ENCODE assay signal across 8 cellular contexts in genomic region chr22:30667092-30667485, GRCh38. TPM values are rescaled to one million over a fixed set of nuclear protein-coding genes. Genes with fewer than 3 reads are reported as not detected.
DNase-seq lines count a peak whose midpoint lies in the region; ATAC-seq and TF ChIP-seq lines count a peak whose summit lies in the region.

No MANE protein-coding gene starts in this region.

- H3K4me2 ChIP-seq in osteoblast (ENCODE audit: insufficient read depth, low read length) = peak overlapping the region; percentile 95

- H2AFZ ChIP-seq in osteoblast (ENCODE audit: low read length) = peak overlapping the region; percentile 99

- H3K27ac ChIP-seq in Peyer's patch (peak overlapping the region; percentile 71 to 96 (median 81)), endodermal cell (ENCODE audit: low read depth, low read length) (no peak overlapping the region), osteoblast (ENCODE audit: low read depth, low read length) (peak overlapping the region; percentile 60)

- H3K4me3 ChIP-seq in Peyer's patch = peak overlapping the region; percentile 57 to 79 (median 70)
- peak overlapping the region; percentile 85 for H3K4me3 ChIP-seq in endodermal cell (ENCODE audit: low read length)
- H3K4me3 ChIP-seq in osteoblast (ENCODE audit: insufficient read depth, low read length) = peak overlapping the region; percentile 93

- H3K27me3 ChIP-seq in Peyer's patch (no peaks in the 10 kb centered on the region), endodermal cell (ENCODE audit: control insufficient read depth, insufficient read depth, low read length, poor library complexity, severe bottlenecking) (peaks cover 14% of the 10 kb centered on the region), osteoblast (ENCODE audit: insufficient read depth, low read length) (no peaks in the 10 kb centered on the region)

- peaks cover 0 to 19% (median 0%) of the 10 kb centered on the region in 3 donors for H3K36me3 ChIP-seq in Peyer's patch
- H3K36me3 ChIP-seq in endodermal cell (ENCODE audit: control insufficient read depth, insufficient read depth, low read length) = peaks cover 7% of the 10 kb centered on the region
- peaks cover 19% of the 10 kb centered on the region for H3K36me3 ChIP-seq in osteoblast (ENCODE audit: insufficient read depth, low read length)

- H3K9me3 ChIP-seq in Peyer's patch (no peaks in the 10 kb centered on the region), endodermal cell (ENCODE audit: control insufficient read depth, low read length) (no peaks in the 10 kb centered on the region), osteoblast (ENCODE audit: low read depth, low read length) (no peaks in the 10 kb centered on the region)

- peaks cover 15% of the 10 kb centered on the region for H3K79me2 ChIP-seq in osteoblast (ENCODE audit: insufficient read depth, low read length)

- H3K4me1 Mint-ChIP-seq in endodermal cell = peaks cover 13% of the 10 kb centered on the region

- H3K36me3 Mint-ChIP-seq in endodermal cell (ENCODE audit: low read depth) = peaks cover 16% of the 10 kb centered on the region

- H3K27ac Mint-ChIP-seq in endodermal cell = peak overlapping the region; percentile 91

- TF ChIP-seq CTCF in Peyer's patch (IDR thresholded peaks at IDR 0.05) (no peak), endodermal cell (conservative IDR thresholded peaks at IDR 0.05) (no peak), osteoblast (IDR thresholded peaks at IDR 0.05; ENCODE audit: extremely low read depth, low read depth, low read length) (no peak)

- no peaks in the 10 kb centered on the region for H4K20me1 ChIP-seq in osteoblast (ENCODE audit: insufficient read depth, low read length)

- peak overlapping the region; percentile 74 for H3K4me3 Mint-ChIP-seq in endodermal cell

- H3K9me3 Mint-ChIP-seq in endodermal cell = no peaks in the 10 kb centered on the region

- peaks cover 0 to 16% (median 3%) of the 10 kb centered on the region in 4 donors for H3K4me1 ChIP-seq in Peyer's patch
- H3K4me1 ChIP-seq in endodermal cell (ENCODE audit: control insufficient read depth, insufficient read depth, low read length) = no peaks in the 10 kb centered on the region
- peaks cover 14% of the 10 kb centered on the region for H3K4me1 ChIP-seq in osteoblast (ENCODE audit: insufficient read depth, low read length)

- 21 to 27% methylated on average over 17 of the region's 17 CpGs for WGBS in endodermal cell (ENCODE audit: insufficient coverage in 1 of 2, insufficient read length in 1 of 2), 2 experiments

- DNase-seq in Peyer's patch (peak in 1 of 3 donors; percentile 75), endodermal cell (no peak), osteoblast (ENCODE audit: insufficient read length, low spot score, missing footprints) (no peak), A172 (ENCODE audit: low spot score) (no peak), hippocampal formation (lab: John Stamatoyannopoulos, UW) (no peak), ureter (ENCODE audit: low spot score) (no peak)

- peak overlapping the region; percentile 54 for H3K9ac ChIP-seq in endodermal cell (ENCODE audit: extremely low read depth, low read length, poor library complexity, severe bottlenecking)

- peaks cover 34% of the 10 kb centered on the region for H3K27me3 Mint-ChIP-seq in endodermal cell (ENCODE audit: insufficient read depth)

- ATAC-seq in GM21619 (IDR thresholded peaks at IDR 0.05; ENCODE audit: unreplicated experiment) (peak; percentile 31), HG02981 (IDR thresholded peaks at IDR 0.05; ENCODE audit: unreplicated experiment) (no peak)

- peak; percentile 4 to 34 for TF ChIP-seq POLR2A in Peyer's patch (IDR thresholded peaks at IDR 0.05)

RNA-seq across cellular contexts. Expression of gene DUSP18, which starts 0.6 kb away (rescaled TPM):
- 10 to 100 TPM in 3 of 4 donors, 1 to 10 TPM in 1; 5.8 to 50.8 (median 40.2) TPM for total RNA-seq in Peyer's patch
- 1 to 10 TPM; 7.3 to 7.6 TPM for total RNA-seq in endodermal cell
- 7.5 TPM for polyA plus RNA-seq in endodermal cell (2013, experiment 1 of 2)
- polyA plus RNA-seq in endodermal cell (2013, experiment 2 of 2) = 7.4 TPM
- total RNA-seq in osteoblast = 14.1 and 17.1 TPM in 2 replicates
- total RNA-seq in A172 (2014; rRNA removed; shearing (Covaris generic)) = 2.7 and 4.7 TPM in 2 replicates
- 9.5 TPM for total RNA-seq in ureter

RNA-seq across cellular contexts. Expression of gene OSBP2, which starts 27.6 kb away (rescaled TPM):
- total RNA-seq in Peyer's patch (1 to 10 TPM; 3.7 to 8.7 (median 4.7) TPM), endodermal cell (10 to 100 TPM in 1 of 2 donors, 1 to 10 TPM in 1; 6.8 to 11.1 TPM), osteoblast (4.3 and 6.8 TPM in 2 replicates), ureter (4.3 TPM)
- polyA plus RNA-seq in endodermal cell (2013, experiment 1 of 2) = 4.7 TPM
- polyA plus RNA-seq in endodermal cell (2013, experiment 2 of 2) = 4.3 TPM
- total RNA-seq in A172 (2014; rRNA removed; shearing (Covaris generic)) = 4.7 and 6.5 TPM in 2 replicates

RNA-seq across cellular contexts. Expression of gene SLC35E4, which starts 31.5 kb away (rescaled TPM):
- total RNA-seq in Peyer's patch (1 to 10 TPM; 1.7 to 9.9 (median 7.3) TPM), endodermal cell (1 to 10 TPM; 2.3 to 3.9 TPM), osteoblast (13.0 TPM in 2 replicates), ureter (3.9 TPM)
- 2.4 TPM for polyA plus RNA-seq in endodermal cell (2013, experiment 1 of 2)
- 2.1 TPM for polyA plus RNA-seq in endodermal cell (2013, experiment 2 of 2)
- 8.1 and 9.1 TPM in 2 replicates for total RNA-seq in A172 (2014; rRNA removed; shearing (Covaris generic))
